Comparison of ENCODE assay signal across 13 cellular contexts in the genomic region with DNA sequence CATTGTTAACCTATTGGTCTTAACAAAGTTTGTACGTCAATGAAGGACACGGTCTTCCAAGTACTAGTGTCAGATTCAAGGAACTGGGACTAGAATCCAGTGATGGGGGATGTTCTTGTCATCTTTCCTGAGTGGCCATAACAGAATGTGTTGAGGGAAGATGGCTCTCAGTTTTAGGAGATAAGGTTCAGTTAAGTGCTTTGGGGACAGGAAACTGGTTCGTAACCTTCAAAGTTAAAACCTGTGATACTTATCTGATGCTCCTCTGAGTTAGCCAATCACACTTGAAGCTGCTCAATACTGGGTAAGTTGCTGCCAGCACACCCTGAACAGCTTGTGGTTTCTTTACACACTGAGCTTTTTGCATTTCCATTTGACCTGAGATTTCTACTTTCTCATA.
DNase-seq lines count a peak whose midpoint lies in the region; ATAC-seq and TF ChIP-seq lines count a peak whose summit lies in the region.
"Had no signal": no experiment of that assay in that cellular context is flagged by ENCODE, and none has a peak within 500 bp of the region (broad histone marks: within the 10 kb centered on the region; RNA-seq: fewer than 3 reads in every experiment).

No MANE protein-coding gene starts in this region.

- peaks cover 45% of the 10 kb centered on the region for H3K36me3 Mint-ChIP-seq in activated naive CD4-positive, alpha-beta T cell treated with anti-CD3 and anti-CD28 coated beads for 36 hours (ENCODE audit: low read depth)
- peaks cover 48% of the 10 kb centered on the region for H3K36me3 Mint-ChIP-seq in natural killer cell treated with Interleukin-12 subunit alpha and Interleukin-12 subunit beta and Interleukin-15 and Interleukin-18, amount 100 ng/mL, for 72 hours
- H3K36me3 Mint-ChIP-seq in glutamatergic neuron (ENCODE audit: unreplicated experiment) = peaks cover 8% of the 10 kb centered on the region

- no peaks in the 10 kb centered on the region for H3K27me3 Mint-ChIP-seq in activated naive CD4-positive, alpha-beta T cell treated with anti-CD3 and anti-CD28 coated beads for 36 hours (ENCODE audit: low read depth)
- H3K27me3 Mint-ChIP-seq in natural killer cell treated with Interleukin-12 subunit alpha and Interleukin-12 subunit beta and Interleukin-15 and Interleukin-18, amount 100 ng/mL, for 72 hours = no peaks in the 10 kb centered on the region
- no peaks in the 10 kb centered on the region for H3K27me3 Mint-ChIP-seq in glutamatergic neuron (ENCODE audit: unreplicated experiment)

- peak overlapping the region in 2 of 4 donors; percentile 13 to 27 for H3K4me3 ChIP-seq in Peyer's patch
- no peak overlapping the region for H3K4me3 ChIP-seq in tibial artery
- H3K4me3 ChIP-seq: lung, pancreas had no signal

- peaks cover 77% of the 10 kb centered on the region for H3K4me1 Mint-ChIP-seq in activated naive CD4-positive, alpha-beta T cell treated with anti-CD3 and anti-CD28 coated beads for 36 hours (ENCODE audit: low read depth)
- peaks cover 62 to 72% of the 10 kb centered on the region in 2 donors for H3K4me1 Mint-ChIP-seq in natural killer cell treated with Interleukin-12 subunit alpha and Interleukin-12 subunit beta and Interleukin-15 and Interleukin-18, amount 100 ng/mL, for 72 hours (ENCODE audit: low read depth in 2 of 2)
- peaks cover 3% of the 10 kb centered on the region for H3K4me1 Mint-ChIP-seq in glutamatergic neuron (ENCODE audit: low read depth, unreplicated experiment)

- H3K27me3 ChIP-seq in Peyer's patch = no peaks in the 10 kb centered on the region
- no peaks in the 10 kb centered on the region for H3K27me3 ChIP-seq in tibial artery
- H3K27me3 ChIP-seq: pancreas had no signal

- H3K4me3 Mint-ChIP-seq in activated naive CD4-positive, alpha-beta T cell treated with anti-CD3 and anti-CD28 coated beads for 36 hours = peak overlapping the region; percentile 64
- H3K4me3 Mint-ChIP-seq in natural killer cell treated with Interleukin-12 subunit alpha and Interleukin-12 subunit beta and Interleukin-15 and Interleukin-18, amount 100 ng/mL, for 72 hours = peak overlapping the region; percentile 77
- no peak overlapping the region for H3K4me3 Mint-ChIP-seq in glutamatergic neuron (ENCODE audit: unreplicated experiment)

- peak in 1 of 2 donors; percentile 39 for TF ChIP-seq POLR2A in Peyer's patch (IDR thresholded peaks at IDR 0.05)

- H3K36me3 ChIP-seq in Peyer's patch (peaks cover 0 to 79% (median 0%) of the 10 kb centered on the region in 3 donors), tibial artery (peaks cover 85 to 92% (median 89%) of the 10 kb centered on the region in 3 donors)

- ATAC-seq in GM21529 (IDR thresholded peaks at IDR 0.05; ENCODE audit: unreplicated experiment) = peak; percentile 42
- peak; percentile 85 to 92 for ATAC-seq in natural killer cell treated with Interleukin-12 subunit alpha and Interleukin-12 subunit beta and Interleukin-15 and Interleukin-18, amount 100 ng/mL, for 72 hours
- ATAC-seq in HG02852 (IDR thresholded peaks at IDR 0.05; ENCODE audit: unreplicated experiment) = no peak
- ATAC-seq: pancreas had no signal

- H3K9me3 ChIP-seq in Peyer's patch = no peaks in the 10 kb centered on the region
- no peaks in the 10 kb centered on the region for H3K9me3 ChIP-seq in tibial artery
- H3K9me3 ChIP-seq: pancreas had no signal

- DNase-seq in Peyer's patch (no peak), glutamatergic neuron (no peak), tibial artery (no peak)
- peak; percentile 55 for DNase-seq in activated naive CD4-positive, alpha-beta T cell treated with anti-CD3 and anti-CD28 coated beads for 36 hours
- DNase-seq in natural killer cell treated with Interleukin-12 subunit alpha and Interleukin-12 subunit beta and Interleukin-15 and Interleukin-18, amount 100 ng/mL, for 72 hours (ENCODE audit: low spot score) = no peak
- DNase-seq: COR-L47, NCI-H748 treated with DMSO at 0.1 percent for 48 hours, pancreas, Right ventricle myocardium superior had no signal

- peak overlapping the region in 3 of 4 donors; percentile 56 to 65 (median 61) for H3K27ac ChIP-seq in Peyer's patch
- no peak overlapping the region for H3K27ac ChIP-seq in tibial artery
- H3K27ac ChIP-seq: epithelial cell of prostate, pancreas had no signal

- H3K27ac Mint-ChIP-seq in activated naive CD4-positive, alpha-beta T cell treated with anti-CD3 and anti-CD28 coated beads for 36 hours = peak overlapping the region; percentile 97
- peak overlapping the region; percentile 89 to 92 for H3K27ac Mint-ChIP-seq in natural killer cell treated with Interleukin-12 subunit alpha and Interleukin-12 subunit beta and Interleukin-15 and Interleukin-18, amount 100 ng/mL, for 72 hours
- no peak overlapping the region for H3K27ac Mint-ChIP-seq in glutamatergic neuron (ENCODE audit: unreplicated experiment)

- H3K9me3 Mint-ChIP-seq in activated naive CD4-positive, alpha-beta T cell treated with anti-CD3 and anti-CD28 coated beads for 36 hours = no peaks in the 10 kb centered on the region
- no peaks in the 10 kb centered on the region for H3K9me3 Mint-ChIP-seq in natural killer cell treated with Interleukin-12 subunit alpha and Interleukin-12 subunit beta and Interleukin-15 and Interleukin-18, amount 100 ng/mL, for 72 hours
- peaks cover 3% of the 10 kb centered on the region for H3K9me3 Mint-ChIP-seq in glutamatergic neuron (ENCODE audit: unreplicated experiment)

- peaks cover 0 to 26% (median 1%) of the 10 kb centered on the region in 4 donors for H3K4me1 ChIP-seq in Peyer's patch
- peaks cover 0 to 40% (median 8%) of the 10 kb centered on the region in 4 donors for H3K4me1 ChIP-seq in tibial artery

- TF ChIP-seq CTCF in Peyer's patch (IDR thresholded peaks at IDR 0.05) (no peak), glutamatergic neuron (IDR thresholded peaks at IDR 0.05; ENCODE audit: partially characterized antibody, unreplicated experiment) (no peak), tibial artery (IDR thresholded peaks at IDR 0.05) (no peak)

- intact Hi-C loops in activated naive CD4-positive, alpha-beta T cell treated with anti-CD3 and anti-CD28 coated beads for 36 hours (cut with micrococcal nuclease) = loop anchor here (1.0 to 10.0 kb wide), 6 partner anchors 10 to 975 kb away; partner anchors contain the start of gene PIK3R1
- intact Hi-C loops in tibial artery (cut with DNase I; ENCODE audit: low total_unique reads) = no loop called here

- CTCF ChIA-PET in activated naive CD4-positive, alpha-beta T cell treated with anti-CD3 and anti-CD28 coated beads for 36 hours (lab: Charles Lee) = interaction anchor here (0.6 to 1.6 kb wide), 10 partner anchors 9 to 179 kb away, joined by 3 to 8 read pairs (median 4); no protein-coding TSS in a partner anchor

Comparison
In these comparisons a context has a peak if more than half of its experiments do, and no peak if none do; other contexts are left out.
1. H3K27ac ChIP-seq: peak in Peyer's patch (3 of 4); none in tibial artery (0 of 2).